27 cellular contexts compared by ENCODE assay signal in the genomic region with DNA sequence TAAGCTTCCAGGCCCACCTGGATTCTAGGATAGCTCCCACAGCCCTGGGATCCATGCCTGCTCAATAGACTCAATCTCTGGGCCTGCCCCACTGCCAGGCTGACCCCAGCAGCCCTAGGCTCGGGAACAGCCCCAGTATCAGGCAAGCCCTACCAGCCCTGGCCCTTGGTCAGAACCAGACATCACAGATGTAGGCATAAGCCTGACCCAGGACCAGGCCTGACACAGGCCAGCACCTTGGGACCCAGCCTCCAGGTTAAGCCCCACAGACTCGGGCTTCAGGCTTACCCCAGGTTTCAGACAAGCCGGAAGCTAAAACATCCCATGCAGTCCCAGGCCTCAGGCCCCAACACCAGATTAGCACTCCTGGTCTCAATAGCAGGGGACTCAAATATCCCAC.
"Had no signal": no experiment of that assay in that cellular context is flagged by ENCODE, and none has a peak within 500 bp of the region (broad histone marks: within the 10 kb centered on the region; RNA-seq: fewer than 3 reads in every experiment).

No MANE protein-coding gene starts in this region.

- H3K36me3 ChIP-seq: adrenal gland, ascending aorta, brain microvascular endothelial cell, breast epithelium had no signal

- FAIRE-seq: TTC549 had no signal

- DNase-seq: activated B cell treated with CpG ODN at 0.5 μM for 24 hours; activated CD4-positive, alpha-beta memory T cell treated with anti-CD3 and anti-CD28 coated beads for 36 hours; activated CD4-positive, alpha-beta T cell treated with anti-CD3 and anti-CD28 coated beads for 4 hours; activated CD4-positive, alpha-beta T cell treated with anti-CD3 and anti-CD28 coated beads, Interleukin-2, amount 10 ng/mL, durations not matched to agents 24 days and 14 days; activated CD4-positive, alpha-beta T cell treated with anti-CD3 and anti-CD28 coated beads, Interleukin-2, amount 50 U/mL, for 1 hour; activated CD4-positive, alpha-beta T cell treated with anti-CD3 and anti-CD28 coated beads, Interleukin-2, amount 50 U/mL, for 4 hours; activated CD4-positive, CD25-positive, alpha-beta regulatory T cell treated with anti-CD3 and anti-CD28 coated beads, Interleukin-2, amount 50 U/mL, for 72 hours; activated CD8-positive, alpha-beta memory T cell treated with anti-CD3 and anti-CD28 coated beads, Interleukin-2, amount 50 U/mL, for 48 hours; activated CD8-positive, alpha-beta T cell treated with anti-CD3 and anti-CD28 coated beads for 36 hours; activated effector memory CD4-positive, alpha-beta T cell treated with Interleukin-2 at 50 U/mL for 16 hours; activated gamma-delta T cell; activated naive CD4-positive, alpha-beta T cell treated with anti-CD3 and anti-CD28 coated beads, Interleukin-2, amount 10 ng/mL, durations not matched to agents 7 days and 5 days; activated naive CD4-positive, alpha-beta T cell treated with Interleukin-2 at 50 U/mL for 16 hours; activated naive CD8-positive, alpha-beta T cell treated with anti-CD3 and anti-CD28 coated beads, Interleukin-2, amount 10 ng/mL, durations not matched to agents 7 days and 5 days; activated T-cell treated with anti-CD3 and anti-CD28 coated beads, Interleukin-2, amount 50 U/mL, for 24 hours; activated T-cell treated with anti-CD3 and anti-CD28 coated beads, Interleukin-2, amount 50 U/mL, for 48 hours; adrenal gland; amniotic stem cell; brain microvascular endothelial cell; central memory CD4-positive, alpha-beta T cell; T-helper 1 cell; T-helper 2 cell; T-helper 9 cell had no signal

- H3K27me3 ChIP-seq: adrenal gland, ascending aorta, brain microvascular endothelial cell, breast epithelium had no signal

- H3K4me1 ChIP-seq: adrenal gland, ascending aorta, breast epithelium had no signal

- H3K4me3 ChIP-seq: adrenal gland, ascending aorta, breast epithelium had no signal

- H3K27ac ChIP-seq: adrenal gland, ascending aorta, brain microvascular endothelial cell, breast epithelium, VCaP had no signal

- ATAC-seq: activated CD8-positive, alpha-beta T cell treated with anti-CD3 and anti-CD28 coated beads for 36 hours had no signal

- H3K9me3 ChIP-seq: adrenal gland had no signal
